8 cellular contexts compared by ENCODE assay signal in genomic region chr5:75189353-75189752, GRCh38. TPM values are rescaled to one million over a fixed set of nuclear protein-coding genes. Genes with fewer than 3 reads are reported as not detected.
"Had no signal": no experiment of that assay in that cellular context is flagged by ENCODE, and none has a peak within 500 bp of the region (broad histone marks: within the 10 kb centered on the region; RNA-seq: fewer than 3 reads in every experiment).

No MANE protein-coding gene starts in this region.

- FAIRE-seq: HTR-8/SVneo, K562 had no signal

- H3K4me3 ChIP-seq: K562 had no signal

- ATAC-seq: K562 had no signal

- H3K9ac ChIP-seq: KMS-11 had no signal

- H3K4me2 ChIP-seq: KMS-11 had no signal

- DNase-seq: IMR-90, KBM-7, KG1 had no signal

- H3K27ac ChIP-seq: HL-60, KMS-11 had no signal

RNA-seq across cellular contexts. Expression of gene ANKRD31, which starts 47.3 kb away (rescaled TPM):
- total RNA-seq: HT-29 had no signal
